ENCODE assay signal across 8 cellular contexts in the genomic region with DNA sequence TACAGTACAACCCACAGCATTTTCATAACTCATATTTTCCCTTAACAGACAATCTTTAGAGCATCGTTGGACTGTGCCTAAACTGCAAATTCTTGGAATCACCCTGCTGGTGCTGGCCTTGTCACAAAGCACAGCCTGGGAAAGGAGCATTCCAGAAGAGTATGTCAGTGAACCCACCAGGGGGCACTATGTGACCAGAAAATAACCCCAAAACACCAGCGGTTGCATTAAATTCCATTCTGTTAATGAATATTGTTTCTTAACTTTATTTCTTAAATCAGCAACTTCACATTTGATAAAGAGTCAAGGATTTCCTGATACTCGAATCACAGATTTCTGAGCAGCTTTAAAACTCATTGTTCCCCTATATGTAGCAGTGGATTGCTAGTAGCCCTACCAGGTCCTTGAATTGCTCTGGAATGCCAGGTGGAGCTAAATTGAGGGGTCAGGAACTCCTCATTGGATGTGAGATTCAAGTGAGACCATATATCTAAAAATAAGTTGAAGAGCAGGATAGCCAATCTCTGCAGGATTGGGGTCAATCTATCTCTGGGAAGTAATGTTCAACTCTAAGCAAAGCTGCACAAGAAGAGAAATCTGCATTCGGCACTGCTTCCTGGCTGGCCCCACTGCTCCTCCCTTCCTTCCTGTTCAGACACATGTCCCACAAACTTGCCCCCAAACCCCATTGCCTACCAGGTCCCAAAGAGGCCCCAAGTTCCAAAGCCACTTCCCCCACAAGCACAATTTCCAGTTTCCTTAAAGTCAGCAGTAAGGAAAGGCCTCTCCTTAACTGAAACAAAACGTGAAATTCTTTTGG. TPM values are rescaled to one million over a fixed set of nuclear protein-coding genes. Genes with fewer than 3 reads are reported as not detected.
DNase-seq lines count a peak whose midpoint lies in the region; ATAC-seq and TF ChIP-seq lines count a peak whose summit lies in the region.

No MANE protein-coding gene starts in this region.

- H3K4me3 Mint-ChIP-seq in activated T-helper 1 cell treated with anti-CD3 and anti-CD28 coated beads, Interleukin-12 subunit alpha, Interleukin-12 subunit beta, Interleukin-2, Interleukin-4 antibody, amounts not matched to agents 30 ng/mL and 10 ng/mL and 1 ng/mL, durations not matched to agents 14 hours and 24 hours and 36 hours: no peak overlapping the region

- no peak overlapping the region for H3K27ac Mint-ChIP-seq in activated T-helper 1 cell treated with anti-CD3 and anti-CD28 coated beads, Interleukin-12 subunit alpha, Interleukin-12 subunit beta, Interleukin-2, Interleukin-4 antibody, amounts not matched to agents 30 ng/mL and 10 ng/mL and 1 ng/mL, durations not matched to agents 14 hours and 24 hours and 36 hours

- H3K4me1 Mint-ChIP-seq in activated T-helper 1 cell treated with anti-CD3 and anti-CD28 coated beads, Interleukin-12 subunit alpha, Interleukin-12 subunit beta, Interleukin-2, Interleukin-4 antibody, amounts not matched to agents 30 ng/mL and 10 ng/mL and 1 ng/mL, durations not matched to agents 14 hours and 24 hours and 36 hours (ENCODE audit: low read depth): peaks cover 28% of the 10 kb centered on the region

- H3K4me1 ChIP-seq in neutrophil (ENCODE audit: control insufficient read depth in 1 of 2, insufficient read depth in 1 of 2, low read depth in 1 of 2, low read length in 1 of 2): peaks cover under 1 to 5% of the 10 kb centered on the region in 2 experiments
- peaks cover 0 to 4% of the 10 kb centered on the region in 2 donors for H3K4me1 ChIP-seq in thyroid gland

- peak; percentile 69 for TF ChIP-seq CTCF in neutrophil (IDR thresholded peaks at IDR 0.05)
- peak; percentile 58 to 92 (median 79) for TF ChIP-seq CTCF in thyroid gland (IDR thresholded peaks at IDR 0.05)

- H3K4me3 ChIP-seq in neutrophil (ENCODE audit: low read depth in 1 of 2, low read length in 1 of 2) (no peak overlapping the region), thyroid gland (replicated peaks in 1 of 3) (no peak overlapping the region)

- H3K9me3 ChIP-seq in neutrophil (no peaks in the 10 kb centered on the region), thyroid gland (no peaks in the 10 kb centered on the region)

- DNase-seq in DMS153 treated with DMSO at 0.1 percent for 48 hours (lab: John Stamatoyannopoulos, UW; ENCODE audit: unreplicated experiment) (peak; percentile 90), HuH-7.5 (ENCODE audit: low spot score) (peak; percentile 51), RKO (ENCODE audit: low spot score) (peak; percentile 70), fibroblast of peridontal ligament (ENCODE audit: extremely low read depth) (peak; percentile 80), thyroid gland (peak; percentile 60 to 63)
- DNase-seq in activated T-helper 1 cell treated with anti-CD3 and anti-CD28 coated beads, Interleukin-12 subunit alpha, Interleukin-12 subunit beta, Interleukin-2, Interleukin-4 antibody, amounts not matched to agents 30 ng/mL and 10 ng/mL and 1 ng/mL, durations not matched to agents 14 hours and 24 hours and 36 hours (ENCODE audit: low spot score): peak; percentile 23

- no peaks in the 10 kb centered on the region for H3K36me3 ChIP-seq in neutrophil
- no peaks in the 10 kb centered on the region for H3K36me3 ChIP-seq in thyroid gland

- peaks cover 12% of the 10 kb centered on the region for H3K27me3 ChIP-seq in neutrophil
- H3K27me3 ChIP-seq in thyroid gland: no peaks in the 10 kb centered on the region

- no peak for TF ChIP-seq POLR2A in thyroid gland (IDR thresholded peaks at IDR 0.05)

- intact Hi-C loops in activated T-helper 1 cell treated with anti-CD3 and anti-CD28 coated beads, Interleukin-12 subunit alpha, Interleukin-12 subunit beta, Interleukin-2, Interleukin-4 antibody, amounts not matched to agents 30 ng/mL and 10 ng/mL and 1 ng/mL, durations not matched to agents 14 hours and 24 hours and 36 hours (cut with micrococcal nuclease): loop anchor here (1.0 to 10.0 kb wide), 8 partner anchors 84 to 1052 kb away; a partner anchor contains a TSS
- intact Hi-C loops in thyroid gland (cut with DNase I): loop anchor here (5.0 to 10.0 kb wide), 4 partner anchors 87 to 591 kb away; a partner anchor contains a TSS

- H3K36me3 Mint-ChIP-seq in activated T-helper 1 cell treated with anti-CD3 and anti-CD28 coated beads, Interleukin-12 subunit alpha, Interleukin-12 subunit beta, Interleukin-2, Interleukin-4 antibody, amounts not matched to agents 30 ng/mL and 10 ng/mL and 1 ng/mL, durations not matched to agents 14 hours and 24 hours and 36 hours (ENCODE audit: low read depth): no peaks in the 10 kb centered on the region

- no peaks in the 10 kb centered on the region for H3K9me3 Mint-ChIP-seq in activated T-helper 1 cell treated with anti-CD3 and anti-CD28 coated beads, Interleukin-12 subunit alpha, Interleukin-12 subunit beta, Interleukin-2, Interleukin-4 antibody, amounts not matched to agents 30 ng/mL and 10 ng/mL and 1 ng/mL, durations not matched to agents 14 hours and 24 hours and 36 hours

- H3K27ac ChIP-seq in neutrophil: no peak overlapping the region
- H3K27ac ChIP-seq in thyroid gland: no peak overlapping the region

- ATAC-seq in GM18907 (IDR thresholded peaks at IDR 0.05; ENCODE audit: unreplicated experiment): no peak

- H3K27me3 Mint-ChIP-seq in activated T-helper 1 cell treated with anti-CD3 and anti-CD28 coated beads, Interleukin-12 subunit alpha, Interleukin-12 subunit beta, Interleukin-2, Interleukin-4 antibody, amounts not matched to agents 30 ng/mL and 10 ng/mL and 1 ng/mL, durations not matched to agents 14 hours and 24 hours and 36 hours (ENCODE audit: insufficient read depth): peaks cover 11% of the 10 kb centered on the region

- WGBS in thyroid gland, 2 donors: 23 to 27% methylated on average over 5 of the region's 5 CpGs

RNA-seq across cellular contexts. Expression of a gene that starts 12.7 kb away (rescaled TPM):
- 29.0 and 29.3 TPM in 2 replicates for total RNA-seq in activated T-helper 1 cell treated with anti-CD3 and anti-CD28 coated beads, Interleukin-12 subunit alpha, Interleukin-12 subunit beta, Interleukin-2, Interleukin-4 antibody, amounts not matched to agents 30 ng/mL and 10 ng/mL and 1 ng/mL, durations not matched to agents 14 hours and 24 hours and 36 hours
- 10 to 100 TPM; 44.9 to 73.6 (median 60.2) TPM for total RNA-seq in thyroid gland

Comparison
In these comparisons a context has a peak if more than half of its experiments do, and no peak if none do; other contexts are left out.
1. DNase-seq: peak in every context shown above with its lines; median percentile 90 in DMS153 treated with DMSO at 0.1 percent for 48 hours; 80 in fibroblast of peridontal ligament; 70 in RKO; 62 in thyroid gland; 51 in HuH-7.5; 23 in activated T-helper 1 cell treated with anti-CD3 and anti-CD28 coated beads, Interleukin-12 subunit alpha, Interleukin-12 subunit beta, Interleukin-2, Interleukin-4 antibody, amounts not matched to agents 30 ng/mL and 10 ng/mL and 1 ng/mL, durations not matched to agents 14 hours and 24 hours and 36 hours.